ENCODE assay signal across 17 cellular contexts in genomic region chr3:78994174-78995027, GRCh38.
DNase-seq lines count a peak whose midpoint lies in the region; TF ChIP-seq lines count a peak whose summit lies in the region.
"Had no signal": no experiment of that assay in that cellular context is flagged by ENCODE, and none has a peak within 500 bp of the region (broad histone marks: within the 10 kb centered on the region; RNA-seq: fewer than 3 reads in every experiment).

No MANE protein-coding gene starts in this region.

- peaks cover 14% of the 10 kb centered on the region for H3K4me1 ChIP-seq in ACC112 (ENCODE audit: control insufficient read depth, insufficient read depth, low read length, unreplicated experiment)
- no peaks in the 10 kb centered on the region for H3K4me1 ChIP-seq in endodermal cell (ENCODE audit: control insufficient read depth, insufficient read depth, low read length)
- no peaks in the 10 kb centered on the region for H3K4me1 ChIP-seq in mesodermal cell (ENCODE audit: control insufficient read depth, insufficient read depth, low read length, poor library complexity, severe bottlenecking)

- TF ChIP-seq CTCF in endodermal cell (conservative IDR thresholded peaks at IDR 0.05): no peak

- no peak overlapping the region for H2AFZ ChIP-seq in ACC112 (ENCODE audit: low read length, unreplicated experiment)

- H3K27ac ChIP-seq in ACC112 (ENCODE audit: low read depth, low read length) (peak overlapping the region; percentile 25), endodermal cell (ENCODE audit: low read depth, low read length) (peak overlapping the region; percentile 9), mesodermal cell (ENCODE audit: low read depth, low read length, severe bottlenecking) (peak overlapping the region; percentile 76)

- H3K27me3 Mint-ChIP-seq in endodermal cell (ENCODE audit: insufficient read depth): peaks cover 17% of the 10 kb centered on the region
- H3K27me3 Mint-ChIP-seq in activated naive CD8-positive, alpha-beta T cell treated with anti-CD3 and anti-CD28 coated beads for 36 hours: no peaks in the 10 kb centered on the region
- H3K27me3 Mint-ChIP-seq: activated naive CD8-positive, alpha-beta T cell treated with anti-CD3 and anti-CD28 coated beads, Interleukin-2, amount 10 ng/mL, durations not matched to agents 7 days and 5 days; activated T-cell treated with anti-CD3 and anti-CD28 coated beads, Interleukin-2, amount 50 U/mL, for 24 hours; T-helper 17 cell had no signal

- peaks cover 7% of the 10 kb centered on the region for H3K36me3 ChIP-seq in ACC112 (ENCODE audit: insufficient read depth, low read length)
- no peaks in the 10 kb centered on the region for H3K36me3 ChIP-seq in endodermal cell (ENCODE audit: control insufficient read depth, insufficient read depth, low read length)
- H3K36me3 ChIP-seq in mesodermal cell (ENCODE audit: control insufficient read depth, insufficient read depth, low read length): no peaks in the 10 kb centered on the region

- H3K4me1 Mint-ChIP-seq in endodermal cell: peaks cover 19% of the 10 kb centered on the region
- H3K4me1 Mint-ChIP-seq in activated naive CD8-positive, alpha-beta T cell treated with anti-CD3 and anti-CD28 coated beads for 36 hours: no peaks in the 10 kb centered on the region
- H3K4me1 Mint-ChIP-seq: activated naive CD8-positive, alpha-beta T cell treated with anti-CD3 and anti-CD28 coated beads, Interleukin-2, amount 10 ng/mL, durations not matched to agents 7 days and 5 days; T-helper 17 cell had no signal

- peaks cover 9% of the 10 kb centered on the region for H3K36me3 Mint-ChIP-seq in endodermal cell (ENCODE audit: low read depth)
- H3K36me3 Mint-ChIP-seq in activated naive CD8-positive, alpha-beta T cell treated with anti-CD3 and anti-CD28 coated beads for 36 hours: no peaks in the 10 kb centered on the region
- H3K36me3 Mint-ChIP-seq: activated naive CD8-positive, alpha-beta T cell treated with anti-CD3 and anti-CD28 coated beads, Interleukin-2, amount 10 ng/mL, durations not matched to agents 7 days and 5 days had no signal

- H3K9me3 Mint-ChIP-seq in endodermal cell: peaks cover 9% of the 10 kb centered on the region
- H3K9me3 Mint-ChIP-seq in activated naive CD8-positive, alpha-beta T cell treated with anti-CD3 and anti-CD28 coated beads for 36 hours: peaks cover 5% of the 10 kb centered on the region

- H3K27ac Mint-ChIP-seq in endodermal cell: no peak overlapping the region
- no peak overlapping the region for H3K27ac Mint-ChIP-seq in activated naive CD8-positive, alpha-beta T cell treated with anti-CD3 and anti-CD28 coated beads for 36 hours
- H3K27ac Mint-ChIP-seq: activated naive CD8-positive, alpha-beta T cell treated with anti-CD3 and anti-CD28 coated beads, Interleukin-2, amount 10 ng/mL, durations not matched to agents 7 days and 5 days; activated T-cell treated with anti-CD3 and anti-CD28 coated beads, Interleukin-2, amount 50 U/mL, for 24 hours; T-helper 17 cell had no signal

- peaks cover 22% of the 10 kb centered on the region for H3K9me3 ChIP-seq in endodermal cell (ENCODE audit: control insufficient read depth, low read length)
- H3K9me3 ChIP-seq in mesodermal cell (ENCODE audit: control insufficient read depth, low read length): peaks cover 13% of the 10 kb centered on the region

- DNase-seq in NCI-H2227 treated with DMSO at 0.1 percent for 48 hours (lab: John Stamatoyannopoulos, UW): peak; percentile 70
- DNase-seq in endodermal cell: no peak
- no peak for DNase-seq in NCI-H2107 (lab: John Stamatoyannopoulos, UW)
- DNase-seq in activated naive CD8-positive, alpha-beta T cell treated with anti-CD3 and anti-CD28 coated beads for 36 hours: no peak
- no peak for DNase-seq in NCI-H526 (lab: John Stamatoyannopoulos, UW)
- no peak for DNase-seq in DMS79 (lab: John Stamatoyannopoulos, UW)
- DNase-seq: activated naive CD8-positive, alpha-beta T cell treated with anti-CD3 and anti-CD28 coated beads, Interleukin-2, amount 10 ng/mL, durations not matched to agents 7 days and 5 days; activated T-cell treated with anti-CD3 and anti-CD28 coated beads, Interleukin-2, amount 50 U/mL, for 24 hours; cerebellar nuclear complex; COR-L47; NCI-H524 treated with DMSO at 0.1 percent for 48 hours; nucleus accumbens; stimulated activated naive CD4-positive, alpha-beta T cell treated with Interleukin-2 at 50 U/mL for 16 hours; T-helper 17 cell had no signal

- peaks cover 17% of the 10 kb centered on the region for H3K79me2 ChIP-seq in ACC112 (ENCODE audit: control insufficient read depth, insufficient read depth, low read length, unreplicated experiment)

- no peak overlapping the region for H3K4me3 Mint-ChIP-seq in endodermal cell
- H3K4me3 Mint-ChIP-seq in activated naive CD8-positive, alpha-beta T cell treated with anti-CD3 and anti-CD28 coated beads for 36 hours: no peak overlapping the region
- H3K4me3 Mint-ChIP-seq: activated naive CD8-positive, alpha-beta T cell treated with anti-CD3 and anti-CD28 coated beads, Interleukin-2, amount 10 ng/mL, durations not matched to agents 7 days and 5 days; activated T-cell treated with anti-CD3 and anti-CD28 coated beads, Interleukin-2, amount 50 U/mL, for 24 hours; T-helper 17 cell had no signal

- H3K4me3 ChIP-seq in ACC112 (ENCODE audit: low read depth, low read length): peak overlapping the region; percentile 20; the same call in 1 of the 2 replicates
- peak overlapping the region; percentile 2 for H3K4me3 ChIP-seq in endodermal cell (ENCODE audit: low read length)
- no peak overlapping the region for H3K4me3 ChIP-seq in mesodermal cell (ENCODE audit: extremely low read depth, insufficient read depth, low read length, poor library complexity, severe bottlenecking)
- H3K4me3 ChIP-seq: K562 had no signal

- H3K27me3 ChIP-seq in ACC112 (ENCODE audit: insufficient read depth, low read length) (no peaks in the 10 kb centered on the region), endodermal cell (ENCODE audit: control insufficient read depth, insufficient read depth, low read length, poor library complexity, severe bottlenecking) (peaks cover 21% of the 10 kb centered on the region)

- WGBS in endodermal cell (ENCODE audit: insufficient coverage in 1 of 2, insufficient read length in 1 of 2), 2 experiments: 41 to 54% methylated on average over 5 to 9 of the region's 9 CpGs
- 52 to 63% methylated on average over 3 to 5 of the region's 9 CpGs for WGBS in mesodermal cell (ENCODE audit: insufficient coverage in 2 of 2), 2 experiments

- no peak overlapping the region for H3K9ac ChIP-seq in endodermal cell (ENCODE audit: extremely low read depth, low read length, poor library complexity, severe bottlenecking)

Comparison
In these comparisons a context has a peak if more than half of its experiments do, and no peak if none do; other contexts are left out.
1. H3K27ac ChIP-seq: peak in every context shown above with its lines; median percentile 76 in mesodermal cell; 25 in ACC112; 9 in endodermal cell.